In genomic region chr2:97870396-97870843, GRCh38 we compare ENCODE assay signal across 8 cellular contexts.
DNase-seq lines count a peak whose midpoint lies in the region; TF ChIP-seq lines count a peak whose summit lies in the region.

No MANE protein-coding gene starts in this region.

- TF ChIP-seq CTCF in GM13977 (IDR thresholded peaks at IDR 0.05; ENCODE audit: extremely low read depth, insufficient read depth, missing control alignments): no peak

- in situ Hi-C loops in GM13977 (cut with MboI; ENCODE audit: low pct_unique_long_range_greater_than_20kb, low sequenced_read_pairs, unreplicated experiment): no loop called here

- DNase-seq in GM13977 (ENCODE audit: low spot score) (peak; percentile 66), H4 (ENCODE audit: low spot score) (peak; percentile 96), LHCN-M2 (ENCODE audit: low read depth) (peak; percentile 99), foreskin melanocyte (peak; percentile 90), NCI-H510A (lab: John Stamatoyannopoulos, UW) (no peak), NCI-H446 (lab: John Stamatoyannopoulos, UW) (no peak)
- peak; percentile 36 for DNase-seq in activated CD4-positive, CD25-positive, alpha-beta regulatory T cell treated with anti-CD3 and anti-CD28 coated beads, Interleukin-2, amount 50 U/mL, for 72 hours
- DNase-seq in stimulated activated CD4-positive, alpha-beta T cell treated with anti-CD3 and anti-CD28 coated beads, Interleukin-1b, Interleukin-23, amount 100 ng/mL, for 48 hours: peak; percentile 51

Comparison
In these comparisons a context has a peak if more than half of its experiments do, and no peak if none do; other contexts are left out.
1. DNase-seq: peak in GM13977 (single experiment), H4 (single experiment), LHCN-M2 (single experiment), activated CD4-positive, CD25-positive, alpha-beta regulatory T cell treated with anti-CD3 and anti-CD28 coated beads, Interleukin-2, amount 50 U/mL, for 72 hours (single experiment), foreskin melanocyte (single experiment) and stimulated activated CD4-positive, alpha-beta T cell treated with anti-CD3 and anti-CD28 coated beads, Interleukin-1b, Interleukin-23, amount 100 ng/mL, for 48 hours (single experiment); none in NCI-H510A (single experiment) and NCI-H446 (0 of 2).